Comparison of ENCODE assay signal across 1 cellular context in genomic region chr2:219218279-219219112, GRCh38.
TF ChIP-seq lines count a peak whose summit lies in the region.

TSS of gene ABCB6 (minus strand) at chr2:219218958. CDS start at chr2:219218673, 285 bp downstream.

TF ChIP-seq in K562, 482 proteins besides CTCF, POLR2A, EP300 and RAD21 (continued from another document and continues in another):
- TF ChIP-seq YY1 (IDR thresholded peaks at IDR 0.05; ENCODE audit: borderline replicate concordance in 1 of 3, control insufficient read depth in 1 of 3, extremely low read depth in 1 of 3, insufficient read depth in 3 of 3, insufficient read length in 1 of 3, insufficient replicate concordance in 2 of 3, low read depth in 1 of 3, low read length in 2 of 3), result peak in 1 of 3 experiments; percentile 36
- peak; percentile 74 for TF ChIP-seq SAP30 (IDR thresholded peaks at IDR 0.05; ENCODE audit: borderline replicate concordance, insufficient read depth, low read depth, low read length, poor library complexity, severe bottlenecking)
- TF ChIP-seq, protein P1, sequence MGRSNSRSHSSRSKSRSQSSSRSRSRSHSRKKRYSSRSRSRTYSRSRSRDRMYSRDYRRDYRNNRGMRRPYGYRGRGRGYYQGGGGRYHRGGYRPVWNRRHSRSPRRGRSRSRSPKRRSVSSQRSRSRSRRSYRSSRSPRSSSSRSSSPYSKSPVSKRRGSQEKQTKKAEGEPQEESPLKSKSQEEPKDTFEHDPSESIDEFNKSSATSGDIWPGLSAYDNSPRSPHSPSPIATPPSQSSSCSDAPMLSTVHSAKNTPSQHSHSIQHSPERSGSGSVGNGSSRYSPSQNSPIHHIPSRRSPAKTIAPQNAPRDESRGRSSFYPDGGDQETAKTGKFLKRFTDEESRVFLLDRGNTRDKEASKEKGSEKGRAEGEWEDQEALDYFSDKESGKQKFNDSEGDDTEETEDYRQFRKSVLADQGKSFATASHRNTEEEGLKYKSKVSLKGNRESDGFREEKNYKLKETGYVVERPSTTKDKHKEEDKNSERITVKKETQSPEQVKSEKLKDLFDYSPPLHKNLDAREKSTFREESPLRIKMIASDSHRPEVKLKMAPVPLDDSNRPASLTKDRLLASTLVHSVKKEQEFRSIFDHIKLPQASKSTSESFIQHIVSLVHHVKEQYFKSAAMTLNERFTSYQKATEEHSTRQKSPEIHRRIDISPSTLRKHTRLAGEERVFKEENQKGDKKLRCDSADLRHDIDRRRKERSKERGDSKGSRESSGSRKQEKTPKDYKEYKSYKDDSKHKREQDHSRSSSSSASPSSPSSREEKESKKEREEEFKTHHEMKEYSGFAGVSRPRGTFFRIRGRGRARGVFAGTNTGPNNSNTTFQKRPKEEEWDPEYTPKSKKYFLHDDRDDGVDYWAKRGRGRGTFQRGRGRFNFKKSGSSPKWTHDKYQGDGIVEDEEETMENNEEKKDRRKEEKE (IDR thresholded peaks at IDR 0.05; ENCODE audit: borderline replicate concordance in 1 of 2, control insufficient read depth in 1 of 2, low read depth in 2 of 2, low read length in 1 of 2), result no peak
- no peak for TF ChIP-seq ZNF408 (CRISPR knock-in tag; IDR thresholded peaks at IDR 0.05; ENCODE audit: low read depth)
- TF ChIP-seq FOXA3 (CRISPR knock-in tag; conservative IDR thresholded peaks at IDR 0.05 in 1 of 2, IDR thresholded peaks at IDR 0.05 in 1 of 2), result 0 out of 4 replicates have a peak, but pooled peaks of 1 of the 2 experiments have one; percentile 38
- no peak; the same call in 1 of the 2 replicates for TF ChIP-seq ZNF766 (CRISPR knock-in tag; conservative IDR thresholded peaks at IDR 0.05)
- no peak for TF ChIP-seq SMARCA4 (IDR thresholded peaks at IDR 0.05)
- TF ChIP-seq ZC3H8 (IDR thresholded peaks at IDR 0.05), result no peak
- TF ChIP-seq MXI1 (IDR thresholded peaks at IDR 0.05; ENCODE audit: low read depth, low read length), result 0 out of 2 replicates have a peak, but pooled peaks have one; percentile 16
- TF ChIP-seq CXXC5 (CRISPR knock-in tag; IDR thresholded peaks at IDR 0.05), result peak; percentile 72
- no peak for TF ChIP-seq SMAD4 (CRISPR knock-in tag; conservative IDR thresholded peaks at IDR 0.05)
- no peak for TF ChIP-seq POLR3G (IDR thresholded peaks at IDR 0.05; ENCODE audit: extremely low read depth, insufficient read length, insufficient replicate concordance)
- no peak for TF ChIP-seq ZNF354B (CRISPR knock-in tag; IDR thresholded peaks at IDR 0.05)
- no peak for TF ChIP-seq ETV5 (CRISPR knock-in tag; IDR thresholded peaks at IDR 0.05; ENCODE audit: low read depth)
- no peak for TF ChIP-seq NR2C2 (CRISPR knock-in tag; IDR thresholded peaks at IDR 0.05)
- no peak for TF ChIP-seq NR2C2 (tag; IDR thresholded peaks at IDR 0.05)
- peak; percentile 72 for TF ChIP-seq TAF1 (IDR thresholded peaks at IDR 0.05; ENCODE audit: control insufficient read depth, extremely low read depth, insufficient read depth, low read length, severe bottlenecking)
- no peak for TF ChIP-seq ZSCAN29 (IDR thresholded peaks at IDR 0.05)
- TF ChIP-seq, protein P2, sequence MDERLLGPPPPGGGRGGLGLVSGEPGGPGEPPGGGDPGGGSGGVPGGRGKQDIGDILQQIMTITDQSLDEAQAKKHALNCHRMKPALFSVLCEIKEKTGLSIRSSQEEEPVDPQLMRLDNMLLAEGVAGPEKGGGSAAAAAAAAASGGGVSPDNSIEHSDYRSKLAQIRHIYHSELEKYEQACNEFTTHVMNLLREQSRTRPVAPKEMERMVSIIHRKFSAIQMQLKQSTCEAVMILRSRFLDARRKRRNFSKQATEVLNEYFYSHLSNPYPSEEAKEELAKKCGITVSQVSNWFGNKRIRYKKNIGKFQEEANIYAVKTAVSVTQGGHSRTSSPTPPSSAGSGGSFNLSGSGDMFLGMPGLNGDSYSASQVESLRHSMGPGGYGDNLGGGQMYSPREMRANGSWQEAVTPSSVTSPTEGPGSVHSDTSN (CRISPR knock-in tag; IDR thresholded peaks at IDR 0.05; ENCODE audit: low read depth), result no peak
- TF ChIP-seq, protein P2 (tag; conservative IDR thresholded peaks at IDR 0.05; ENCODE audit: low read depth), result no peak
- TF ChIP-seq, protein P3, sequence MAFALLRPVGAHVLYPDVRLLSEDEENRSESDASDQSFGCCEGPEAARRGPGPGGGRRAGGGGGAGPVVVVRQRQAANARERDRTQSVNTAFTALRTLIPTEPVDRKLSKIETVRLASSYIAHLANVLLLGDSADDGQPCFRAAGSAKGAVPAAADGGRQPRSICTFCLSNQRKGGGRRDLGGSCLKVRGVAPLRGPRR (CRISPR knock-in tag; IDR thresholded peaks at IDR 0.05), result no peak
- no peak for TF ChIP-seq LEF1 (IDR thresholded peaks at IDR 0.05)
- no peak for TF ChIP-seq RFX5 (IDR thresholded peaks at IDR 0.05; ENCODE audit: low read depth, low read length)
- TF ChIP-seq, protein P4, sequence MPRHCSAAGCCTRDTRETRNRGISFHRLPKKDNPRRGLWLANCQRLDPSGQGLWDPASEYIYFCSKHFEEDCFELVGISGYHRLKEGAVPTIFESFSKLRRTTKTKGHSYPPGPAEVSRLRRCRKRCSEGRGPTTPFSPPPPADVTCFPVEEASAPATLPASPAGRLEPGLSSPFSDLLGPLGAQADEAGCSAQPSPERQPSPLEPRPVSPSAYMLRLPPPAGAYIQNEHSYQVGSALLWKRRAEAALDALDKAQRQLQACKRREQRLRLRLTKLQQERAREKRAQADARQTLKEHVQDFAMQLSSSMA (CRISPR knock-in tag; IDR thresholded peaks at IDR 0.05), result peak; percentile 84
- peak; percentile 43; the same call in 1 of the 2 replicates for TF ChIP-seq TCF3 (CRISPR knock-in tag; IDR thresholded peaks at IDR 0.05)
- TF ChIP-seq ZNF165 (CRISPR knock-in tag; IDR thresholded peaks at IDR 0.05; ENCODE audit: borderline replicate concordance), result no peak
- no peak for TF ChIP-seq XRCC4 (IDR thresholded peaks at IDR 0.05; ENCODE audit: extremely low read depth, insufficient read depth, insufficient read length)
- no peak for TF ChIP-seq TEAD4 (IDR thresholded peaks at IDR 0.05; ENCODE audit: low read length)
- TF ChIP-seq TEAD4 (CRISPR knock-in tag; IDR thresholded peaks at IDR 0.05; ENCODE audit: borderline replicate concordance), result no peak
- no peak for TF ChIP-seq ZBTB1 (CRISPR knock-in tag; IDR thresholded peaks at IDR 0.05; ENCODE audit: borderline replicate concordance, low read depth)
- TF ChIP-seq NR0B1 (IDR thresholded peaks at IDR 0.05; ENCODE audit: partially characterized antibody), result no peak
- TF ChIP-seq RUNX1 (IDR thresholded peaks at IDR 0.05; ENCODE audit: low read depth), result no peak
- TF ChIP-seq, protein P5, sequence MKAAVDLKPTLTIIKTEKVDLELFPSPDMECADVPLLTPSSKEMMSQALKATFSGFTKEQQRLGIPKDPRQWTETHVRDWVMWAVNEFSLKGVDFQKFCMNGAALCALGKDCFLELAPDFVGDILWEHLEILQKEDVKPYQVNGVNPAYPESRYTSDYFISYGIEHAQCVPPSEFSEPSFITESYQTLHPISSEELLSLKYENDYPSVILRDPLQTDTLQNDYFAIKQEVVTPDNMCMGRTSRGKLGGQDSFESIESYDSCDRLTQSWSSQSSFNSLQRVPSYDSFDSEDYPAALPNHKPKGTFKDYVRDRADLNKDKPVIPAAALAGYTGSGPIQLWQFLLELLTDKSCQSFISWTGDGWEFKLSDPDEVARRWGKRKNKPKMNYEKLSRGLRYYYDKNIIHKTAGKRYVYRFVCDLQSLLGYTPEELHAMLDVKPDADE (conservative IDR thresholded peaks at IDR 0.05; ENCODE audit: control insufficient read depth, low read depth, low read length), result 0 out of 2 replicates have a peak, but pooled peaks have one; percentile 45
- TF ChIP-seq RB1 (IDR thresholded peaks at IDR 0.05; ENCODE audit: low read depth), result no peak; the same call in 1 of the 2 replicates
- TF ChIP-seq CEBPG (CRISPR knock-in tag; IDR thresholded peaks at IDR 0.05), result no peak
- no peak for TF ChIP-seq CEBPG (tag; conservative IDR thresholded peaks at IDR 0.05 in 1 of 2, IDR thresholded peaks at IDR 0.05 in 1 of 2)
- no peak for TF ChIP-seq L3MBTL2 (IDR thresholded peaks at IDR 0.05)
- TF ChIP-seq THRAP3 (IDR thresholded peaks at IDR 0.05; ENCODE audit: borderline replicate concordance), result no peak
- TF ChIP-seq SMARCA5 (IDR thresholded peaks at IDR 0.05), result no peak
- TF ChIP-seq, protein P6, sequence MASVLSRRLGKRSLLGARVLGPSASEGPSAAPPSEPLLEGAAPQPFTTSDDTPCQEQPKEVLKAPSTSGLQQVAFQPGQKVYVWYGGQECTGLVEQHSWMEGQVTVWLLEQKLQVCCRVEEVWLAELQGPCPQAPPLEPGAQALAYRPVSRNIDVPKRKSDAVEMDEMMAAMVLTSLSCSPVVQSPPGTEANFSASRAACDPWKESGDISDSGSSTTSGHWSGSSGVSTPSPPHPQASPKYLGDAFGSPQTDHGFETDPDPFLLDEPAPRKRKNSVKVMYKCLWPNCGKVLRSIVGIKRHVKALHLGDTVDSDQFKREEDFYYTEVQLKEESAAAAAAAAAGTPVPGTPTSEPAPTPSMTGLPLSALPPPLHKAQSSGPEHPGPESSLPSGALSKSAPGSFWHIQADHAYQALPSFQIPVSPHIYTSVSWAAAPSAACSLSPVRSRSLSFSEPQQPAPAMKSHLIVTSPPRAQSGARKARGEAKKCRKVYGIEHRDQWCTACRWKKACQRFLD (CRISPR knock-in tag; IDR thresholded peaks at IDR 0.05), result no peak
- TF ChIP-seq MAZ (CRISPR knock-in tag; conservative IDR thresholded peaks at IDR 0.05 in 1 of 2, IDR thresholded peaks at IDR 0.05 in 1 of 2), result peak; percentile 61 to 81; a peak in 3 of 4 replicates
- TF ChIP-seq, protein P7, sequence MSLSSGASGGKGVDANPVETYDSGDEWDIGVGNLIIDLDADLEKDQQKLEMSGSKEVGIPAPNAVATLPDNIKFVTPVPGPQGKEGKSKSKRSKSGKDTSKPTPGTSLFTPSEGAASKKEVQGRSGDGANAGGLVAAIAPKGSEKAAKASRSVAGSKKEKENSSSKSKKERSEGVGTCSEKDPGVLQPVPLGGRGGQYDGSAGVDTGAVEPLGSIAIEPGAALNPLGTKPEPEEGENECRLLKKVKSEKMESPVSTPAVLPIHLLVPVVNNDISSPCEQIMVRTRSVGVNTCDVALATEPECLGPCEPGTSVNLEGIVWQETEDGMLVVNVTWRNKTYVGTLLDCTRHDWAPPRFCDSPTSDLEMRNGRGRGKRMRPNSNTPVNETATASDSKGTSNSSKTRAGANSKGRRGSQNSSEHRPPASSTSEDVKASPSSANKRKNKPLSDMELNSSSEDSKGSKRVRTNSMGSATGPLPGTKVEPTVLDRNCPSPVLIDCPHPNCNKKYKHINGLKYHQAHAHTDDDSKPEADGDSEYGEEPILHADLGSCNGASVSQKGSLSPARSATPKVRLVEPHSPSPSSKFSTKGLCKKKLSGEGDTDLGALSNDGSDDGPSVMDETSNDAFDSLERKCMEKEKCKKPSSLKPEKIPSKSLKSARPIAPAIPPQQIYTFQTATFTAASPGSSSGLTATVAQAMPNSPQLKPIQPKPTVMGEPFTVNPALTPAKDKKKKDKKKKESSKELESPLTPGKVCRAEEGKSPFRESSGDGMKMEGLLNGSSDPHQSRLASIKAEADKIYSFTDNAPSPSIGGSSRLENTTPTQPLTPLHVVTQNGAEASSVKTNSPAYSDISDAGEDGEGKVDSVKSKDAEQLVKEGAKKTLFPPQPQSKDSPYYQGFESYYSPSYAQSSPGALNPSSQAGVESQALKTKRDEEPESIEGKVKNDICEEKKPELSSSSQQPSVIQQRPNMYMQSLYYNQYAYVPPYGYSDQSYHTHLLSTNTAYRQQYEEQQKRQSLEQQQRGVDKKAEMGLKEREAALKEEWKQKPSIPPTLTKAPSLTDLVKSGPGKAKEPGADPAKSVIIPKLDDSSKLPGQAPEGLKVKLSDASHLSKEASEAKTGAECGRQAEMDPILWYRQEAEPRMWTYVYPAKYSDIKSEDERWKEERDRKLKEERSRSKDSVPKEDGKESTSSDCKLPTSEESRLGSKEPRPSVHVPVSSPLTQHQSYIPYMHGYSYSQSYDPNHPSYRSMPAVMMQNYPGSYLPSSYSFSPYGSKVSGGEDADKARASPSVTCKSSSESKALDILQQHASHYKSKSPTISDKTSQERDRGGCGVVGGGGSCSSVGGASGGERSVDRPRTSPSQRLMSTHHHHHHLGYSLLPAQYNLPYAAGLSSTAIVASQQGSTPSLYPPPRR (CRISPR knock-in tag; IDR thresholded peaks at IDR 0.05; ENCODE audit: borderline replicate concordance), result no peak
- peak; percentile 73; the same call in 1 of the 2 replicates for TF ChIP-seq POLR2AphosphoS5 (IDR thresholded peaks at IDR 0.05; ENCODE audit: control insufficient read depth, insufficient read depth, low read depth, low read length)
- no peak for TF ChIP-seq CREBBP (IDR thresholded peaks at IDR 0.05; ENCODE audit: low read depth, low read length)
- no peak for TF ChIP-seq ZNF184 (CRISPR knock-in tag; IDR thresholded peaks at IDR 0.05)
- no peak for TF ChIP-seq ZNF124 (CRISPR knock-in tag; IDR thresholded peaks at IDR 0.05)
- TF ChIP-seq RBBP5 (IDR thresholded peaks at IDR 0.05; ENCODE audit: borderline replicate concordance, insufficient read depth, low read length, poor library complexity, severe bottlenecking), result no peak
- no peak for TF ChIP-seq MLX (CRISPR knock-in tag; conservative IDR thresholded peaks at IDR 0.05)
- TF ChIP-seq STAG1 (CRISPR knock-in tag; IDR thresholded peaks at IDR 0.05; ENCODE audit: borderline replicate concordance), result no peak
